2 cellular contexts compared by ENCODE assay signal in the genomic region with DNA sequence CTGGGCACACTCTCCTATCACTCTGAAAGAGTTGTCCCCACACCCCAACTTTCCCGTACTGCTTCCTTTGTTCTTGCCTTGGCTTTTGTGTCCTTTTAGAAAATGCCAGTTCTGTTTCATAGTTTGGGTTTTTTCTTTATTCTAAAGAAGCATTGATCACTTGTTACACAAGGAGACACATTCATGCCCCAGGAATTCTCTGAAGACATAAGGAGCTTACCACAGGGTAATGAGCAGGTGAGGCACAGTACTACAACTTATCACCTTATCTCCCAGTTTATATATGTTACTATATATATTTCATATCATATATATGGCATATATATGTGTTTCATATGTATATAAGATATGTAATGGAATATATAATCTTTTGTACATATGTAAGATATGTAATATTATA.
TF ChIP-seq lines count a peak whose summit lies in the region.

No MANE protein-coding gene starts in this region.

TF ChIP-seq in K562, 482 proteins besides CTCF, POLR2A, EP300 and RAD21:
- no peak for TF ChIP-seq ZNF282 (CRISPR knock-in tag; IDR thresholded peaks at IDR 0.05)
- no peak for TF ChIP-seq ARNT (IDR thresholded peaks at IDR 0.05)
- TF ChIP-seq POLR3A (IDR thresholded peaks at IDR 0.05; ENCODE audit: borderline replicate concordance, extremely low read depth, insufficient read depth, insufficient read length) = no peak
- TF ChIP-seq L3MBTL2 (IDR thresholded peaks at IDR 0.05) = no peak
- TF ChIP-seq PCBP1 (IDR thresholded peaks at IDR 0.05; ENCODE audit: low read depth, low read length, poor library complexity, severe bottlenecking) = no peak
- TF ChIP-seq BHLHE40 (IDR thresholded peaks at IDR 0.05; ENCODE audit: low read length) = no peak
- TF ChIP-seq, protein P1, sequence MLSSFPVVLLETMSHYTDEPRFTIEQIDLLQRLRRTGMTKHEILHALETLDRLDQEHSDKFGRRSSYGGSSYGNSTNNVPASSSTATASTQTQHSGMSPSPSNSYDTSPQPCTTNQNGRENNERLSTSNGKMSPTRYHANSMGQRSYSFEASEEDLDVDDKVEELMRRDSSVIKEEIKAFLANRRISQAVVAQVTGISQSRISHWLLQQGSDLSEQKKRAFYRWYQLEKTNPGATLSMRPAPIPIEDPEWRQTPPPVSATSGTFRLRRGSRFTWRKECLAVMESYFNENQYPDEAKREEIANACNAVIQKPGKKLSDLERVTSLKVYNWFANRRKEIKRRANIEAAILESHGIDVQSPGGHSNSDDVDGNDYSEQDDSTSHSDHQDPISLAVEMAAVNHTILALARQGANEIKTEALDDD (IDR thresholded peaks at IDR 0.05) = no peak
- TF ChIP-seq, protein P2, sequence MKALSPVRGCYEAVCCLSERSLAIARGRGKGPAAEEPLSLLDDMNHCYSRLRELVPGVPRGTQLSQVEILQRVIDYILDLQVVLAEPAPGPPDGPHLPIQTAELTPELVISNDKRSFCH (CRISPR knock-in tag; IDR thresholded peaks at IDR 0.05) = no peak
- TF ChIP-seq, protein P2 (tag; IDR thresholded peaks at IDR 0.05) = no peak
- no peak for TF ChIP-seq REST (CRISPR knock-in tag; IDR thresholded peaks at IDR 0.05; ENCODE audit: low read depth)
- TF ChIP-seq E2F3 (CRISPR knock-in tag; IDR thresholded peaks at IDR 0.05) = no peak
- TF ChIP-seq, protein P3, sequence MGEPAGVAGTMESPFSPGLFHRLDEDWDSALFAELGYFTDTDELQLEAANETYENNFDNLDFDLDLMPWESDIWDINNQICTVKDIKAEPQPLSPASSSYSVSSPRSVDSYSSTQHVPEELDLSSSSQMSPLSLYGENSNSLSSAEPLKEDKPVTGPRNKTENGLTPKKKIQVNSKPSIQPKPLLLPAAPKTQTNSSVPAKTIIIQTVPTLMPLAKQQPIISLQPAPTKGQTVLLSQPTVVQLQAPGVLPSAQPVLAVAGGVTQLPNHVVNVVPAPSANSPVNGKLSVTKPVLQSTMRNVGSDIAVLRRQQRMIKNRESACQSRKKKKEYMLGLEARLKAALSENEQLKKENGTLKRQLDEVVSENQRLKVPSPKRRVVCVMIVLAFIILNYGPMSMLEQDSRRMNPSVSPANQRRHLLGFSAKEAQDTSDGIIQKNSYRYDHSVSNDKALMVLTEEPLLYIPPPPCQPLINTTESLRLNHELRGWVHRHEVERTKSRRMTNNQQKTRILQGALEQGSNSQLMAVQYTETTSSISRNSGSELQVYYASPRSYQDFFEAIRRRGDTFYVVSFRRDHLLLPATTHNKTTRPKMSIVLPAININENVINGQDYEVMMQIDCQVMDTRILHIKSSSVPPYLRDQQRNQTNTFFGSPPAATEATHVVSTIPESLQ (CRISPR knock-in tag; IDR thresholded peaks at IDR 0.05) = no peak
- no peak for TF ChIP-seq POLR2G (IDR thresholded peaks at IDR 0.05; ENCODE audit: low read depth, low read length)
- no peak for TF ChIP-seq ETV1 (tag; conservative IDR thresholded peaks at IDR 0.05; ENCODE audit: low read depth)
- TF ChIP-seq, protein P4, sequence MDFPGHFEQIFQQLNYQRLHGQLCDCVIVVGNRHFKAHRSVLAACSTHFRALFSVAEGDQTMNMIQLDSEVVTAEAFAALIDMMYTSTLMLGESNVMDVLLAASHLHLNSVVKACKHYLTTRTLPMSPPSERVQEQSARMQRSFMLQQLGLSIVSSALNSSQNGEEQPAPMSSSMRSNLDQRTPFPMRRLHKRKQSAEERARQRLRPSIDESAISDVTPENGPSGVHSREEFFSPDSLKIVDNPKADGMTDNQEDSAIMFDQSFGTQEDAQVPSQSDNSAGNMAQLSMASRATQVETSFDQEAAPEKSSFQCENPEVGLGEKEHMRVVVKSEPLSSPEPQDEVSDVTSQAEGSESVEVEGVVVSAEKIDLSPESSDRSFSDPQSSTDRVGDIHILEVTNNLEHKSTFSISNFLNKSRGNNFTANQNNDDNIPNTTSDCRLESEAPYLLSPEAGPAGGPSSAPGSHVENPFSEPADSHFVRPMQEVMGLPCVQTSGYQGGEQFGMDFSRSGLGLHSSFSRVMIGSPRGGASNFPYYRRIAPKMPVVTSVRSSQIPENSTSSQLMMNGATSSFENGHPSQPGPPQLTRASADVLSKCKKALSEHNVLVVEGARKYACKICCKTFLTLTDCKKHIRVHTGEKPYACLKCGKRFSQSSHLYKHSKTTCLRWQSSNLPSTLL (IDR thresholded peaks at IDR 0.05) = no peak
- no peak for TF ChIP-seq LARP7 (IDR thresholded peaks at IDR 0.05)
- TF ChIP-seq CHCHD3 (CRISPR knock-in tag; IDR thresholded peaks at IDR 0.05) = no peak
- no peak for TF ChIP-seq YBX1 (IDR thresholded peaks at IDR 0.05)
- no peak for TF ChIP-seq JUND (IDR thresholded peaks at IDR 0.05; ENCODE audit: borderline replicate concordance, low read depth, low read length)
- TF ChIP-seq JUND (tag; IDR thresholded peaks at IDR 0.05; ENCODE audit: borderline replicate concordance, low read depth, low read length) = no peak
- no peak for TF ChIP-seq THRAP3 (IDR thresholded peaks at IDR 0.05; ENCODE audit: borderline replicate concordance)
- TF ChIP-seq KLF6 (CRISPR knock-in tag; IDR thresholded peaks at IDR 0.05; ENCODE audit: borderline replicate concordance) = no peak

TF ChIP-seq in H1, 55 proteins besides CTCF, POLR2A, EP300 and RAD21:
- TF ChIP-seq TCF12 (IDR thresholded peaks at IDR 0.05; ENCODE audit: low read depth, low read length) = no peak
- no peak for TF ChIP-seq RBBP5 (IDR thresholded peaks at IDR 0.05; ENCODE audit: borderline replicate concordance, low read depth, low read length)
- TF ChIP-seq SRF (IDR thresholded peaks at IDR 0.05; ENCODE audit: low read depth, low read length) = no peak
- no peak for TF ChIP-seq NRF1 (IDR thresholded peaks at IDR 0.05; ENCODE audit: low read depth, low read length)
- no peak for TF ChIP-seq SP2 (IDR thresholded peaks at IDR 0.05; ENCODE audit: low read length)
- TF ChIP-seq KDM4A (IDR thresholded peaks at IDR 0.05; ENCODE audit: low read depth, low read length, severe bottlenecking) = no peak
- TF ChIP-seq RFX5 (IDR thresholded peaks at IDR 0.05; ENCODE audit: borderline replicate concordance, low read depth, low read length) = no peak
- TF ChIP-seq GTF2F1 (IDR thresholded peaks at IDR 0.05; ENCODE audit: borderline replicate concordance, low read depth, low read length) = no peak
- TF ChIP-seq SUZ12 (IDR thresholded peaks at IDR 0.05; ENCODE audit: low read length) = no peak
- TF ChIP-seq TAF7 (optimal IDR thresholded peaks at IDR 0.05; ENCODE audit: borderline replicate concordance, low read depth, low read length) = no peak
- TF ChIP-seq SIN3A (conservative IDR thresholded peaks at IDR 0.05 in 1 of 2, IDR thresholded peaks at IDR 0.05 in 1 of 2; ENCODE audit: low read depth in 1 of 2, low read length in 2 of 2) = no peak
- TF ChIP-seq HDAC6 (IDR thresholded peaks at IDR 0.05; ENCODE audit: low read depth, low read length) = no peak
- TF ChIP-seq, protein P5, sequence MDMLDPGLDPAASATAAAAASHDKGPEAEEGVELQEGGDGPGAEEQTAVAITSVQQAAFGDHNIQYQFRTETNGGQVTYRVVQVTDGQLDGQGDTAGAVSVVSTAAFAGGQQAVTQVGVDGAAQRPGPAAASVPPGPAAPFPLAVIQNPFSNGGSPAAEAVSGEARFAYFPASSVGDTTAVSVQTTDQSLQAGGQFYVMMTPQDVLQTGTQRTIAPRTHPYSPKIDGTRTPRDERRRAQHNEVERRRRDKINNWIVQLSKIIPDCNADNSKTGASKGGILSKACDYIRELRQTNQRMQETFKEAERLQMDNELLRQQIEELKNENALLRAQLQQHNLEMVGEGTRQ (IDR thresholded peaks at IDR 0.05; ENCODE audit: low read length) = no peak
- no peak for TF ChIP-seq CHD7 (IDR thresholded peaks at IDR 0.05; ENCODE audit: insufficient replicate concordance, low read length)
- no peak for TF ChIP-seq CBX5 (IDR thresholded peaks at IDR 0.05; ENCODE audit: low read depth, low read length)
- TF ChIP-seq, protein P6, sequence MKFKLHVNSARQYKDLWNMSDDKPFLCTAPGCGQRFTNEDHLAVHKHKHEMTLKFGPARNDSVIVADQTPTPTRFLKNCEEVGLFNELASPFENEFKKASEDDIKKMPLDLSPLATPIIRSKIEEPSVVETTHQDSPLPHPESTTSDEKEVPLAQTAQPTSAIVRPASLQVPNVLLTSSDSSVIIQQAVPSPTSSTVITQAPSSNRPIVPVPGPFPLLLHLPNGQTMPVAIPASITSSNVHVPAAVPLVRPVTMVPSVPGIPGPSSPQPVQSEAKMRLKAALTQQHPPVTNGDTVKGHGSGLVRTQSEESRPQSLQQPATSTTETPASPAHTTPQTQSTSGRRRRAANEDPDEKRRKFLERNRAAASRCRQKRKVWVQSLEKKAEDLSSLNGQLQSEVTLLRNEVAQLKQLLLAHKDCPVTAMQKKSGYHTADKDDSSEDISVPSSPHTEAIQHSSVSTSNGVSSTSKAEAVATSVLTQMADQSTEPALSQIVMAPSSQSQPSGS (IDR thresholded peaks at IDR 0.05; ENCODE audit: low read length) = no peak
